In genomic region chr4:110196206-110196870, GRCh38 we compare ENCODE assay signal across 8 cellular contexts. TPM values are rescaled to one million over a fixed set of nuclear protein-coding genes. Genes with fewer than 3 reads are reported as not detected.
DNase-seq lines count a peak whose midpoint lies in the region; ATAC-seq lines count a peak whose summit lies in the region.

No MANE protein-coding gene starts in this region.

- peak overlapping the region; percentile 93 for H3K27ac ChIP-seq in epithelial cell of prostate

- peak; percentile 33 for ATAC-seq in HG02840 (IDR thresholded peaks at IDR 0.05; ENCODE audit: low FRiP score, unreplicated experiment)
- ATAC-seq in stimulated activated naive CD8-positive, alpha-beta T cell treated with anti-CD3 and anti-CD28 coated beads, Interleukin-15, Interleukin-2, amounts not matched to agents 100 U/mL and 50 U/mL, for 24 hours, result peak; percentile 26

- DNase-seq in NCI-H748 (lab: John Stamatoyannopoulos, UW; ENCODE audit: unreplicated experiment) (peak; percentile 76), NCI-H748 treated with DMSO at 0.1 percent for 48 hours (lab: John Stamatoyannopoulos, UW) (no peak), NCI-H446 treated with DMSO at 0.1 percent for 48 hours (lab: John Stamatoyannopoulos, UW) (peak; percentile 9), epithelial cell of prostate (ENCODE audit: low read depth, low spot score) (no peak), mucosa of gallbladder (ENCODE audit: low spot score) (peak; percentile 38)
- DNase-seq in activated CD8-positive, alpha-beta memory T cell treated with anti-CD3 and anti-CD28 coated beads, Interleukin-2, amount 50 U/mL, for 48 hours, result peak; percentile 76
- DNase-seq in stimulated activated naive CD8-positive, alpha-beta T cell treated with anti-CD3 and anti-CD28 coated beads, Interleukin-15, Interleukin-2, amounts not matched to agents 100 U/mL and 50 U/mL, for 24 hours, result peak; percentile 65

RNA-seq across cellular contexts. Expression of gene ELOVL6, which starts 2.1 kb away (rescaled TPM):
- 43.1 TPM for total RNA-seq in mucosa of gallbladder

Comparison
In these comparisons a context has a peak if more than half of its experiments do, and no peak if none do; other contexts are left out.
1. DNase-seq: peak in NCI-H748 (single experiment), NCI-H446 treated with DMSO at 0.1 percent for 48 hours (single experiment), activated CD8-positive, alpha-beta memory T cell treated with anti-CD3 and anti-CD28 coated beads, Interleukin-2, amount 50 U/mL, for 48 hours (single experiment), mucosa of gallbladder (single experiment) and stimulated activated naive CD8-positive, alpha-beta T cell treated with anti-CD3 and anti-CD28 coated beads, Interleukin-15, Interleukin-2, amounts not matched to agents 100 U/mL and 50 U/mL, for 24 hours (single experiment); none in NCI-H748 treated with DMSO at 0.1 percent for 48 hours (single experiment) and epithelial cell of prostate (single experiment).